21 cellular contexts compared by ENCODE assay signal in the genomic region with DNA sequence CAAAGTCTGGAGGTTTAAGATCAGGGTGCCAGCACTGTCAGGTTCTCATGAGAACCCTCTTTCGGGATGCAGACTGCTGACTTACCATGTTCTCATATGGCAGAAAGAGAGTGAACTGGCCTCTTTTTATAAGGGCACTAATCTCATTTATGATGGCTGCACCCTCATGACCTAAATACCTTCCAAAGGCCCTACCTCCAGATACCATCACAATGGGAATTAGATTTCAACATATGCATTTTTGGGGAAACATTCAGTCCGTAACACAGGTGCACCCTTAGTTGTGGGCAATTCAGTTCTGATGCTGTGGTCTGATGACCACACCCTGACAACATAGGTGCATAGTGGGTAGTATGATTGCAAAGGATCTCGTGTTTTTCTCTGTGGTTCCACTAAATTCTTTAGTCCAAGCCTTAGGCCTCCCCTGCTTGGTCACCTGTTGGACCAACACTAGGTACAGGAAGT. TPM values are rescaled to one million over a fixed set of nuclear protein-coding genes. Genes with fewer than 3 reads are reported as not detected.
A peak's percentile ranks its signal among the peaks of the same experiment; 100 is the strongest.
DNase-seq lines count a peak whose midpoint lies in the region; ATAC-seq, FAIRE-seq and TF ChIP-seq lines count a peak whose summit lies in the region.
"Had no signal": no experiment of that assay in that cellular context is flagged by ENCODE, and none has a peak within 500 bp of the region (broad histone marks: within the 10 kb centered on the region; RNA-seq: fewer than 3 reads in every experiment).

No MANE protein-coding gene starts in this region.

- TF ChIP-seq RAD21 in HepG2 (CRISPR knock-in tag; IDR thresholded peaks at IDR 0.05), result no peak

- no peaks in the 10 kb centered on the region for H3K9me3 Mint-ChIP-seq in activated CD4-positive, alpha-beta T cell treated with anti-CD3 and anti-CD28 coated beads for 36 hours (ENCODE audit: low read depth)
- H3K9me3 Mint-ChIP-seq in CD8-positive, alpha-beta T cell, result no peaks in the 10 kb centered on the region
- H3K9me3 Mint-ChIP-seq in activated T-helper 17 cell treated with anti-CD3 and anti-CD28 coated beads, Interleukin-2, amount 50 U/mL, for 72 hours, result no peaks in the 10 kb centered on the region

- TF ChIP-seq CTCF in CD8-positive, alpha-beta T cell (IDR thresholded peaks at IDR 0.05), result no peak
- TF ChIP-seq CTCF in HepG2 (CRISPR knock-in tag; IDR thresholded peaks at IDR 0.05), result no peak

- intact Hi-C loops in activated CD4-positive, alpha-beta T cell treated with anti-CD3 and anti-CD28 coated beads for 36 hours (cut with DNase I, micrococcal nuclease), result loop anchor here (1.0 to 2.0 kb wide), 2 partner anchors 17 kb away; no protein-coding TSS in a partner anchor
- intact Hi-C loops in CD8-positive, alpha-beta T cell (cut with DNase I, micrococcal nuclease), result no loop called here
- intact Hi-C loops in HepG2 (cut with micrococcal nuclease; ENCODE audit: unreplicated experiment), result no loop called here

- no TSS peak for BruUV-seq in HepG2 (replicated peaks; lab: Mats Ljungman, UMichigan)

- no peaks in the 10 kb centered on the region for H3K36me3 ChIP-seq in CD8-positive, alpha-beta T cell (ENCODE audit: insufficient read depth, low read length)
- H3K36me3 ChIP-seq in HepG2 (replicated peaks in 1 of 2; ENCODE audit: control insufficient read depth in 1 of 2, insufficient read depth in 2 of 2, low read length in 2 of 2), result peaks cover 0 to 3% of the 10 kb centered on the region in 2 experiments; a peak in 1 of 5 replicates

- H3K4me1 ChIP-seq in CD8-positive, alpha-beta T cell (ENCODE audit: insufficient read depth, low read length), result peaks cover 14% of the 10 kb centered on the region
- no peaks in the 10 kb centered on the region for H3K4me1 ChIP-seq in HepG2 (ENCODE audit: insufficient read depth, low read length)

- H3K4me3 Mint-ChIP-seq in activated CD4-positive, alpha-beta T cell treated with anti-CD3 and anti-CD28 coated beads for 36 hours, result no peak overlapping the region
- H3K4me3 Mint-ChIP-seq in CD8-positive, alpha-beta T cell, result no peak overlapping the region
- peak overlapping the region; percentile 2 for H3K4me3 Mint-ChIP-seq in activated T-helper 17 cell treated with anti-CD3 and anti-CD28 coated beads, Interleukin-2, amount 50 U/mL, for 72 hours

- WGBS in HepG2 (ENCODE audit: low lambda C conversion rate), result 93% methylated on average over 3 of the region's 3 CpGs

- POLR2A ChIA-PET in activated CD4-positive, alpha-beta T cell treated with anti-CD3 and anti-CD28 coated beads for 36 hours (lab: Charles Lee), result no interaction called here
- POLR2A ChIA-PET in CD8-positive, alpha-beta T cell (lab: Charles Lee), result interaction anchor here (1.2 kb wide), 1 partner anchor 13 kb away, joined by 3 read pairs; no protein-coding TSS in a partner anchor
- POLR2A ChIA-PET in HepG2 (lab: Yijun Ruan, JAX), result no interaction called here

- peak overlapping the region; percentile 71 for H3K27ac Mint-ChIP-seq in activated CD4-positive, alpha-beta T cell treated with anti-CD3 and anti-CD28 coated beads for 36 hours
- peak overlapping the region; percentile 64 for H3K27ac Mint-ChIP-seq in CD8-positive, alpha-beta T cell
- H3K27ac Mint-ChIP-seq in activated T-helper 17 cell treated with anti-CD3 and anti-CD28 coated beads, Interleukin-2, amount 50 U/mL, for 72 hours, result peak overlapping the region; percentile 62

- H3K27ac ChIP-seq in CD8-positive, alpha-beta T cell (ENCODE audit: low read depth, low read length), result no peak overlapping the region
- no peak overlapping the region for H3K27ac ChIP-seq in HepG2 (ENCODE audit: extremely low read length, insufficient read depth, low read length)
- H3K27ac ChIP-seq: 22Rv1 had no signal

- no peak overlapping the region for H3K4me3 ChIP-seq in CD8-positive, alpha-beta T cell (ENCODE audit: low read depth, low read length)
- no peak overlapping the region for H3K4me3 ChIP-seq in HepG2 (replicated peaks in 1 of 3; ENCODE audit: insufficient read depth in 1 of 3, low read depth in 2 of 3, low read length in 3 of 3)

- H3K9ac ChIP-seq in HepG2 (ENCODE audit: insufficient read depth, low read depth, low read length), result no peak overlapping the region

- TF ChIP-seq POLR2A in HepG2 (IDR thresholded peaks at IDR 0.05; ENCODE audit: insufficient read depth in 1 of 2, low read depth in 2 of 2, low read length in 2 of 2), result no peak

- H3K4me1 Mint-ChIP-seq in activated CD4-positive, alpha-beta T cell treated with anti-CD3 and anti-CD28 coated beads for 36 hours, result peaks cover 29% of the 10 kb centered on the region
- H3K4me1 Mint-ChIP-seq in CD8-positive, alpha-beta T cell (ENCODE audit: low read depth), result peaks cover 25% of the 10 kb centered on the region
- peaks cover 14% of the 10 kb centered on the region for H3K4me1 Mint-ChIP-seq in activated T-helper 17 cell treated with anti-CD3 and anti-CD28 coated beads, Interleukin-2, amount 50 U/mL, for 72 hours

- no peak for FAIRE-seq in HepG2 (lab: Jason Lieb, UNC)
- FAIRE-seq: G401.6, GM18507 had no signal

- no peaks in the 10 kb centered on the region for H3K27me3 Mint-ChIP-seq in activated CD4-positive, alpha-beta T cell treated with anti-CD3 and anti-CD28 coated beads for 36 hours
- no peaks in the 10 kb centered on the region for H3K27me3 Mint-ChIP-seq in CD8-positive, alpha-beta T cell (ENCODE audit: low read depth)
- H3K27me3 Mint-ChIP-seq in activated T-helper 17 cell treated with anti-CD3 and anti-CD28 coated beads, Interleukin-2, amount 50 U/mL, for 72 hours, result no peaks in the 10 kb centered on the region

- no peaks in the 10 kb centered on the region; the same call in 1 of the 2 replicates for H4K20me1 ChIP-seq in HepG2 (ENCODE audit: insufficient read depth, low read length)

- H3K9me3 ChIP-seq in CD8-positive, alpha-beta T cell (ENCODE audit: low read length), result no peaks in the 10 kb centered on the region
- no peaks in the 10 kb centered on the region for H3K9me3 ChIP-seq in HepG2 (ENCODE audit: low read length)

- no peak overlapping the region for H2AFZ ChIP-seq in HepG2 (ENCODE audit: low read length)

- H3K4me2 ChIP-seq in HepG2 (ENCODE audit: low read depth, low read length), result no peak overlapping the region

- TF ChIP-seq EP300 in HepG2 (IDR thresholded peaks at IDR 0.05; ENCODE audit: low read depth in 2 of 2, low read length in 2 of 2) (no peak), HepG2 (CRISPR knock-in tag; IDR thresholded peaks at IDR 0.05; ENCODE audit: borderline replicate concordance) (no peak)

- peaks cover 2% of the 10 kb centered on the region for H3K79me2 ChIP-seq in HepG2 (ENCODE audit: insufficient read depth, low read length)

- no peaks in the 10 kb centered on the region for H3K27me3 ChIP-seq in CD8-positive, alpha-beta T cell (ENCODE audit: insufficient read depth, low read length)
- no peaks in the 10 kb centered on the region for H3K27me3 ChIP-seq in HepG2 (ENCODE audit: control insufficient read depth in 1 of 2, insufficient read depth in 2 of 2, low read length in 2 of 2)

- in situ Hi-C loops in HepG2 (cut with HindIII; ENCODE audit: extremely low pct_ligation_motif_present, low pct_unique_long_range_greater_than_20kb), result no loop called here
- in situ Hi-C loops in KBM-7 (cut with MboI; ENCODE audit: low pct_unique_long_range_greater_than_20kb, low sequenced_read_pairs), result no loop called here

- peaks cover 12% of the 10 kb centered on the region for H3K36me3 Mint-ChIP-seq in activated CD4-positive, alpha-beta T cell treated with anti-CD3 and anti-CD28 coated beads for 36 hours (ENCODE audit: low read depth)
- H3K36me3 Mint-ChIP-seq in CD8-positive, alpha-beta T cell, result peaks cover 17% of the 10 kb centered on the region
- peaks cover 19% of the 10 kb centered on the region for H3K36me3 Mint-ChIP-seq in activated T-helper 17 cell treated with anti-CD3 and anti-CD28 coated beads, Interleukin-2, amount 50 U/mL, for 72 hours (ENCODE audit: low read depth)

- DNase-seq in activated CD4-positive, alpha-beta T cell treated with anti-CD3 and anti-CD28 coated beads for 36 hours, result no peak
- DNase-seq in activated CD4-positive, alpha-beta T cell treated with anti-CD3 and anti-CD28 coated beads for 4 hours, result no peak
- no peak for DNase-seq in CD8-positive, alpha-beta T cell
- DNase-seq in HepG2 (ENCODE audit: low spot score) (no peak), SW 1271 (lab: John Stamatoyannopoulos, UW) (no peak), KBM-7 (no peak)
- DNase-seq: COR-L47, DMS 273 treated with DMSO at 0.1 percent for 48 hours, DND-41, GOT3, KG1, MV-4-11, NCI-H1417, NCI-H187 treated with DMSO at 0.1 percent for 48 hours, NCI-H345, NCI-H524 treated with DMSO at 0.1 percent for 48 hours had no signal

- CTCF ChIA-PET in activated CD4-positive, alpha-beta T cell treated with anti-CD3 and anti-CD28 coated beads for 36 hours (lab: Charles Lee), result interaction anchor here (0.6 to 0.8 kb wide), 2 partner anchors 15 to 28 kb away, joined by 3 to 4 read pairs; no protein-coding TSS in a partner anchor
- CTCF ChIA-PET in CD8-positive, alpha-beta T cell (lab: Charles Lee), result no interaction called here
- CTCF ChIA-PET in HepG2 (lab: Yijun Ruan, JAX; ENCODE audit: low intra/inter-chr PET ratio, low total read pairs), result no interaction called here

- peak; percentile 11 for ATAC-seq in activated CD4-positive, alpha-beta T cell treated with anti-CD3 and anti-CD28 coated beads for 36 hours
- no peak for ATAC-seq in CD8-positive, alpha-beta T cell
- ATAC-seq in activated T-helper 17 cell treated with anti-CD3 and anti-CD28 coated beads, Interleukin-2, amount 50 U/mL, for 72 hours (replicated peaks), result peak; percentile 45
- ATAC-seq in HepG2 (no peak), GM18498 (IDR thresholded peaks at IDR 0.05; ENCODE audit: unreplicated experiment) (no peak)

RNA-seq across cellular contexts. Expression of a gene that starts 33.4 kb away (rescaled TPM):
- 10 to 100 TPM; 14.6 to 16.1 TPM for total RNA-seq in activated CD4-positive, alpha-beta T cell treated with anti-CD3 and anti-CD28 coated beads for 36 hours
- total RNA-seq in CD8-positive, alpha-beta T cell, result 10 to 100 TPM; 27.5 to 31.0 TPM
- 10 to 100 TPM; 13.6 to 22.2 TPM for total RNA-seq in activated T-helper 17 cell treated with anti-CD3 and anti-CD28 coated beads, Interleukin-2, amount 50 U/mL, for 72 hours
- total RNA-seq in HepG2 (2016; rRNA removed; fragmentation: Illumina TruSeq; extraction: Trizol), result 8.0 and 8.2 TPM in 2 replicates
- 2.1 and 3.3 TPM in 2 replicates for total RNA-seq in HepG2 (2016; cell fraction: cytosol; rRNA removed; fragmentation: Illumina TruSeq; extraction: Trizol; ENCODE audit: low read depth)
- total RNA-seq in HepG2 (2016; cell fraction: insoluble cytoplasmic fraction; rRNA removed; fragmentation: Illumina TruSeq; extraction: Trizol), result 8.1 and 8.3 TPM in 2 replicates
- total RNA-seq in HepG2 (2016; cell fraction: membrane; rRNA removed; fragmentation: Illumina TruSeq; extraction: Trizol), result 3.8 and 4.8 TPM in 2 replicates
- total RNA-seq in HepG2 (2016; cell fraction: nucleus; rRNA removed; fragmentation: Illumina TruSeq; extraction: Trizol), result 6.5 and 7.9 TPM in 2 replicates
- polyA plus RNA-seq in HepG2 (2011; rRNA removed), result 11.7 and 11.8 TPM in 2 replicates
- 8.4 and 9.7 TPM in 2 replicates for polyA plus RNA-seq in HepG2 (2011; cell fraction: cytosol; rRNA removed)
- polyA plus RNA-seq in HepG2 (2011; cell fraction: nucleus; rRNA removed), result 15.3 and 16.2 TPM in 2 replicates
- polyA plus RNA-seq in HepG2 (2012), result 8.7 and 13.7 TPM in 2 replicates
- polyA plus RNA-seq in HepG2 (2016; cell fraction: cytosol; fragmentation: Illumina TruSeq; extraction: Trizol; ENCODE audit: low read depth), result 0.29 and 0.33 TPM in 2 replicates
- 4.5 and 5.5 TPM in 2 replicates for polyA plus RNA-seq in HepG2 (2016; cell fraction: insoluble cytoplasmic fraction; fragmentation: Illumina TruSeq; extraction: Trizol; ENCODE audit: low read depth)
- polyA plus RNA-seq in HepG2 (2016; cell fraction: membrane; fragmentation: Illumina TruSeq; extraction: Trizol; ENCODE audit: low read depth), result 0.94 and 1.1 TPM in 2 replicates
- polyA plus RNA-seq in HepG2 (2016; cell fraction: nucleus; fragmentation: Illumina TruSeq; extraction: Trizol; ENCODE audit: insufficient read depth, low read depth), result 11.6 and 15.6 TPM in 2 replicates
- polyA minus RNA-seq in HepG2 (2011; rRNA and poly(A)+ RNA removed; ENCODE audit: low replicate concordance), result 9.7 and 21.6 TPM in 2 replicates
- 7.6 and 8.8 TPM in 2 replicates for polyA minus RNA-seq in HepG2 (2011; cell fraction: cytosol; rRNA and poly(A)+ RNA removed)
- polyA minus RNA-seq in HepG2 (2011; cell fraction: nucleus; rRNA and poly(A)+ RNA removed), result 13.0 and 16.4 TPM in 2 replicates

Comparison
In these comparisons a context has a peak if more than half of its experiments do, and no peak if none do; other contexts are left out.
1. ATAC-seq: peak in activated CD4-positive, alpha-beta T cell treated with anti-CD3 and anti-CD28 coated beads for 36 hours (single experiment) and activated T-helper 17 cell treated with anti-CD3 and anti-CD28 coated beads, Interleukin-2, amount 50 U/mL, for 72 hours (single experiment); none in CD8-positive, alpha-beta T cell (single experiment), HepG2 (single experiment) and GM18498 (single experiment).
2. intact Hi-C loops: an anchor here in activated CD4-positive, alpha-beta T cell treated with anti-CD3 and anti-CD28 coated beads for 36 hours (1.0 to 2.0 kb wide); none called in CD8-positive, alpha-beta T cell and HepG2.
3. Peak in every context shown above with its lines, with median percentiles within 50 percentile points of each other: H3K27ac Mint-ChIP-seq.